35 cellular contexts compared by ENCODE assay signal in the genomic region with DNA sequence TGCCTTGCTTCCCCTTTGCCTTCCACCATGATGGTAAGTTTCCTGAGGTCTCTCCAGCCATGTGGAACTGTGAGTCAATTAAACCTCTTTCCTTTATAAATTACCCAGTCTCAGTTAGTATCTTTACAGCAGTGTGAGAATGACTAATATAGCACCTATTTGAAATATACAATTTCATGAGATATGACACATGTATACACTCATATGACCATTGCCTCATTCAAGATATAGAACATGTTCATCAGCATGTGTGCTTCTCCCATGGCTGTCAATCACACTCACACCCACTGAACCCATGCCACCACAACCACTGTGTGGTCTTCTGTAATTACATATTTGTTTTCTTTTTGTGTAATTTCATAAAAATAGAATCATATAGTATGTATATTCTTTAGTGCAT.
"Had no signal": no experiment of that assay in that cellular context is flagged by ENCODE, and none has a peak within 500 bp of the region (broad histone marks: within the 10 kb centered on the region; RNA-seq: fewer than 3 reads in every experiment).

No MANE protein-coding gene starts in this region.

- H3K36me3 Mint-ChIP-seq: activated CD8-positive, alpha-beta memory T cell treated with anti-CD3 and anti-CD28 coated beads, Interleukin-2, amount 10 ng/mL, durations not matched to agents 7 days and 5 days; activated naive CD4-positive, alpha-beta T cell treated with anti-CD3 and anti-CD28 coated beads, Interleukin-2, amount 10 ng/mL, durations not matched to agents 7 days and 5 days; activated naive CD4-positive, alpha-beta T cell treated with anti-CD3 and anti-CD28 coated beads, Interleukin-2, amount 50 U/mL, for 24 hours; activated naive CD8-positive, alpha-beta T cell; activated naive CD8-positive, alpha-beta T cell treated with anti-CD3 and anti-CD28 coated beads, Interleukin-2, amount 10 ng/mL, durations not matched to agents 7 days and 5 days; brain had no signal

- ATAC-seq: activated CD4-positive, alpha-beta T cell treated with anti-CD3 and anti-CD28 coated beads for 36 hours; activated CD4-positive, CD25-positive, alpha-beta regulatory T cell treated with anti-CD3 and anti-CD28 coated beads, Interleukin-2, amount 50 U/mL, for 24 hours; activated CD8-positive, alpha-beta memory T cell treated with anti-CD3 and anti-CD28 coated beads, Interleukin-2, amount 10 ng/mL, durations not matched to agents 7 days and 5 days; activated CD8-positive, alpha-beta T cell treated with anti-CD3 and anti-CD28 coated beads, Interleukin-2, amount 10 ng/mL, durations not matched to agents 7 days and 5 days; activated naive CD8-positive, alpha-beta T cell treated with anti-CD3 and anti-CD28 coated beads, Interleukin-2, amount 50 U/mL, for 24 hours; WTC11 had no signal

- H3K4me1 ChIP-seq: ascending aorta had no signal

- H3K27me3 Mint-ChIP-seq: activated CD4-positive, alpha-beta memory T cell treated with anti-CD3 and anti-CD28 coated beads, Interleukin-2, amount 10 ng/mL, durations not matched to agents 7 days and 5 days; activated CD4-positive, alpha-beta T cell treated with anti-CD3 and anti-CD28 coated beads for 36 hours; activated CD4-positive, alpha-beta T cell treated with anti-CD3 and anti-CD28 coated beads, Interleukin-2, amount 10 ng/mL, durations not matched to agents 7 days and 5 days; activated CD8-positive, alpha-beta memory T cell treated with anti-CD3 and anti-CD28 coated beads, Interleukin-2, amount 10 ng/mL, durations not matched to agents 7 days and 5 days; activated naive CD4-positive, alpha-beta T cell treated with anti-CD3 and anti-CD28 coated beads, Interleukin-2, amount 10 ng/mL, durations not matched to agents 7 days and 5 days; activated naive CD4-positive, alpha-beta T cell treated with anti-CD3 and anti-CD28 coated beads, Interleukin-2, amount 50 U/mL, for 24 hours; activated naive CD8-positive, alpha-beta T cell; activated naive CD8-positive, alpha-beta T cell treated with anti-CD3 and anti-CD28 coated beads, Interleukin-2, amount 10 ng/mL, durations not matched to agents 7 days and 5 days; activated naive CD8-positive, alpha-beta T cell treated with anti-CD3 and anti-CD28 coated beads, Interleukin-2, amount 50 U/mL, for 24 hours; activated T-cell treated with anti-CD3 and anti-CD28 coated beads, Interleukin-2, amount 50 U/mL, for 24 hours; brain; central memory CD8-positive, alpha-beta T cell had no signal

- H3K4me3 ChIP-seq: ascending aorta had no signal

- H3K4me3 Mint-ChIP-seq: activated CD4-positive, alpha-beta memory T cell treated with anti-CD3 and anti-CD28 coated beads, Interleukin-2, amount 10 ng/mL, durations not matched to agents 7 days and 5 days; activated CD4-positive, alpha-beta T cell treated with anti-CD3 and anti-CD28 coated beads for 36 hours; activated CD4-positive, alpha-beta T cell treated with anti-CD3 and anti-CD28 coated beads, Interleukin-2, amount 10 ng/mL, durations not matched to agents 7 days and 5 days; activated CD8-positive, alpha-beta memory T cell treated with anti-CD3 and anti-CD28 coated beads, Interleukin-2, amount 10 ng/mL, durations not matched to agents 7 days and 5 days; activated CD8-positive, alpha-beta T cell treated with anti-CD3 and anti-CD28 coated beads, Interleukin-2, amount 10 ng/mL, durations not matched to agents 7 days and 5 days; activated naive CD4-positive, alpha-beta T cell treated with anti-CD3 and anti-CD28 coated beads, Interleukin-2, amount 10 ng/mL, durations not matched to agents 7 days and 5 days; activated naive CD4-positive, alpha-beta T cell treated with anti-CD3 and anti-CD28 coated beads, Interleukin-2, amount 50 U/mL, for 24 hours; activated naive CD8-positive, alpha-beta T cell; activated naive CD8-positive, alpha-beta T cell treated with anti-CD3 and anti-CD28 coated beads, Interleukin-2, amount 10 ng/mL, durations not matched to agents 7 days and 5 days; activated naive CD8-positive, alpha-beta T cell treated with anti-CD3 and anti-CD28 coated beads, Interleukin-2, amount 50 U/mL, for 24 hours; activated T-cell treated with anti-CD3 and anti-CD28 coated beads, Interleukin-2, amount 50 U/mL, for 24 hours; brain; central memory CD8-positive, alpha-beta T cell; T-helper 1 cell treated with Interleukin-12 subunit alpha and Interleukin-12 subunit beta and Interleukin-4 antibody, amounts not matched to agents 30 μg/mL and 1 μg/mL, for 36 hours; T-helper 2 cell treated with Interferon-gamma antibody and Interleukin-4, amounts not matched to agents 5 μg/mL and 100 μg/mL, for 36 hours; WTC11 had no signal

- H3K36me3 ChIP-seq: ascending aorta, WERI-Rb-1 had no signal

- H3K27ac Mint-ChIP-seq: activated CD4-positive, alpha-beta memory T cell treated with anti-CD3 and anti-CD28 coated beads, Interleukin-2, amount 10 ng/mL, durations not matched to agents 7 days and 5 days; activated CD4-positive, alpha-beta T cell treated with anti-CD3 and anti-CD28 coated beads for 36 hours; activated CD4-positive, alpha-beta T cell treated with anti-CD3 and anti-CD28 coated beads, Interleukin-2, amount 10 ng/mL, durations not matched to agents 7 days and 5 days; activated CD8-positive, alpha-beta memory T cell treated with anti-CD3 and anti-CD28 coated beads, Interleukin-2, amount 10 ng/mL, durations not matched to agents 7 days and 5 days; activated CD8-positive, alpha-beta T cell treated with anti-CD3 and anti-CD28 coated beads, Interleukin-2, amount 10 ng/mL, durations not matched to agents 7 days and 5 days; activated naive CD4-positive, alpha-beta T cell treated with anti-CD3 and anti-CD28 coated beads, Interleukin-2, amount 10 ng/mL, durations not matched to agents 7 days and 5 days; activated naive CD4-positive, alpha-beta T cell treated with anti-CD3 and anti-CD28 coated beads, Interleukin-2, amount 50 U/mL, for 24 hours; activated naive CD8-positive, alpha-beta T cell; activated naive CD8-positive, alpha-beta T cell treated with anti-CD3 and anti-CD28 coated beads, Interleukin-2, amount 10 ng/mL, durations not matched to agents 7 days and 5 days; activated naive CD8-positive, alpha-beta T cell treated with anti-CD3 and anti-CD28 coated beads, Interleukin-2, amount 50 U/mL, for 24 hours; activated T-cell treated with anti-CD3 and anti-CD28 coated beads, Interleukin-2, amount 50 U/mL, for 24 hours; activated T-helper 2 cell treated with anti-CD3 and anti-CD28 coated beads, Interferon-gamma antibody, Interleukin-2, Interleukin-4, amounts not matched to agents 10 μg/mL and 5 μg/mL and 100 μg/mL, durations not matched to agents 14 hours and 24 hours and 36 hours; brain; T-helper 1 cell treated with Interleukin-12 subunit alpha and Interleukin-12 subunit beta and Interleukin-4 antibody, amounts not matched to agents 30 μg/mL and 1 μg/mL, for 36 hours; T-helper 2 cell treated with Interferon-gamma antibody and Interleukin-4, amounts not matched to agents 5 μg/mL and 100 μg/mL, for 36 hours; WTC11 had no signal

- H3K27me3 ChIP-seq: ascending aorta had no signal

- H3K4me1 Mint-ChIP-seq: activated CD4-positive, alpha-beta memory T cell treated with anti-CD3 and anti-CD28 coated beads, Interleukin-2, amount 10 ng/mL, durations not matched to agents 7 days and 5 days; activated CD4-positive, alpha-beta T cell treated with anti-CD3 and anti-CD28 coated beads for 36 hours; activated CD4-positive, alpha-beta T cell treated with anti-CD3 and anti-CD28 coated beads, Interleukin-2, amount 10 ng/mL, durations not matched to agents 7 days and 5 days; activated CD8-positive, alpha-beta memory T cell treated with anti-CD3 and anti-CD28 coated beads, Interleukin-2, amount 10 ng/mL, durations not matched to agents 7 days and 5 days; activated naive CD4-positive, alpha-beta T cell treated with anti-CD3 and anti-CD28 coated beads, Interleukin-2, amount 10 ng/mL, durations not matched to agents 7 days and 5 days; activated naive CD4-positive, alpha-beta T cell treated with anti-CD3 and anti-CD28 coated beads, Interleukin-2, amount 50 U/mL, for 24 hours; activated naive CD8-positive, alpha-beta T cell treated with anti-CD3 and anti-CD28 coated beads, Interleukin-2, amount 10 ng/mL, durations not matched to agents 7 days and 5 days; activated naive CD8-positive, alpha-beta T cell treated with anti-CD3 and anti-CD28 coated beads, Interleukin-2, amount 50 U/mL, for 24 hours; brain; central memory CD8-positive, alpha-beta T cell had no signal

- DNase-seq: activated CD4-positive, alpha-beta memory T cell treated with anti-CD3 and anti-CD28 coated beads, Interleukin-2, amount 10 ng/mL, durations not matched to agents 7 days and 5 days; activated CD4-positive, alpha-beta T cell treated with anti-CD3 and anti-CD28 coated beads for 1 hour; activated CD4-positive, alpha-beta T cell treated with anti-CD3 and anti-CD28 coated beads for 36 hours; activated CD4-positive, alpha-beta T cell treated with anti-CD3 and anti-CD28 coated beads for 48 hours; activated CD4-positive, alpha-beta T cell treated with anti-CD3 and anti-CD28 coated beads, Interleukin-2, amount 10 ng/mL, durations not matched to agents 7 days and 5 days; activated CD4-positive, alpha-beta T cell treated with anti-CD3 and anti-CD28 coated beads, Interleukin-2, amount 50 U/mL, for 48 hours; activated CD4-positive, CD25-positive, alpha-beta regulatory T cell; activated CD8-positive, alpha-beta memory T cell treated with anti-CD3 and anti-CD28 coated beads for 24 hours; activated CD8-positive, alpha-beta memory T cell treated with anti-CD3 and anti-CD28 coated beads, Interleukin-2, amount 10 ng/mL, durations not matched to agents 7 days and 5 days; activated CD8-positive, alpha-beta memory T cell treated with anti-CD3 and anti-CD28 coated beads, Interleukin-2, amount 50 U/mL, for 48 hours; activated CD8-positive, alpha-beta T cell treated with anti-CD3 and anti-CD28 coated beads, Interleukin-2, amount 10 ng/mL, durations not matched to agents 7 days and 5 days; activated effector memory CD4-positive, alpha-beta T cell treated with Interleukin-2 at 50 U/mL for 16 hours; activated gamma-delta T cell; activated naive CD4-positive, alpha-beta T cell treated with anti-CD3 and anti-CD28 coated beads, Interleukin-2, amount 10 ng/mL, durations not matched to agents 7 days and 5 days; activated naive CD4-positive, alpha-beta T cell treated with Interleukin-2 at 50 U/mL for 16 hours; activated naive CD8-positive, alpha-beta T cell treated with anti-CD3 and anti-CD28 coated beads, Interleukin-2, amount 10 ng/mL, durations not matched to agents 7 days and 5 days; activated naive CD8-positive, alpha-beta T cell treated with anti-CD3 and anti-CD28 coated beads, Interleukin-2, amount 50 U/mL, for 24 hours; activated T-cell treated with anti-CD3 and anti-CD28 coated beads, Interleukin-2, amount 50 U/mL, for 24 hours; activated T-cell treated with anti-CD3 and anti-CD28 coated beads, Interleukin-2, amount 50 U/mL, for 48 hours; amygdala; anterior cingulate cortex; cerebellar nuclear complex; T-helper 2 cell; T-helper 9 cell; WERI-Rb-1 had no signal

- H3K9me3 ChIP-seq: ascending aorta had no signal

- H3K27ac ChIP-seq: ascending aorta, WERI-Rb-1 had no signal
